ENCODE assay signal across 26 cellular contexts in the genomic region with DNA sequence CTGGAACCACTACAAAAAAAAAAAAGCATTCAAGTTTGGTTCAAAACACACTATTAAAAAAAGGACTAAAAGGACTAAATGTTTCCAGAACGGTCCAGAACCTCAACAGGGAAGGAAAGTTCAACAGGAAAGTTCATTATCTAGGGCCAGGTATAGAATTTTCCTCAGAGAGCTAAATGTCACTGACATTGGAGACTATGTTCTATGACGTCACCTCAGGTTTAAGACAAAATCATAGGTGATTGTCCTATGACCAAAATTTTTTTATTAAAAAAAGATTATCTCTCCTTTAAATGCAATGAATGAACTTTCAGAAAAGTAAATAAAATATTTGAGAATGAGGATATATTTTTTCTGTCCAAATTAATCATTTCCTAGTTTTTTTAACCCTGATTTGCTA.
"Had no signal": no experiment of that assay in that cellular context is flagged by ENCODE, and none has a peak within 500 bp of the region (broad histone marks: within the 10 kb centered on the region; RNA-seq: fewer than 3 reads in every experiment).

No MANE protein-coding gene starts in this region.

- ATAC-seq: effector memory CD8-positive, alpha-beta T cell; esophagus mucosa; gastrocnemius medialis; heart right ventricle; left cardiac atrium; left lung; left ventricle myocardium superior; lower lobe of right lung; mucosa of descending colon had no signal

- H3K27ac ChIP-seq: coronary artery, dorsolateral prefrontal cortex, epithelial cell of prostate, esophagus squamous epithelium, gastrocnemius medialis, heart right ventricle, left lung, lower lobe of right lung had no signal

- H3K4me1 ChIP-seq: esophagus squamous epithelium, gastrocnemius medialis, heart right ventricle, left lung, lower lobe of right lung had no signal

- H3K4me3 ChIP-seq: coronary artery, esophagus squamous epithelium, gastrocnemius medialis, heart right ventricle, left lung, lower lobe of right lung, mucosa of descending colon had no signal

- DNase-seq: dermis blood vessel endothelial cell; dorsolateral prefrontal cortex; effector CD4-positive, alpha-beta T cell; effector memory CD8-positive, alpha-beta T cell; endodermal cell; erythroblast; esophagus squamous epithelium; foreskin fibroblast; foreskin melanocyte; gastrocnemius medialis; glutamatergic neuron; heart right ventricle; hippocampal formation; left cardiac atrium; left lung; left ventricle myocardium superior; lower lobe of right lung; mesenchymal stem cell; mucosa of descending colon had no signal

- H3K36me3 ChIP-seq: esophagus squamous epithelium, gastrocnemius medialis, heart right ventricle, left lung, lower lobe of right lung had no signal

- FAIRE-seq: colon, endometrium, islet of Langerhans, keratinocyte had no signal

- H3K27me3 ChIP-seq: esophagus squamous epithelium, gastrocnemius medialis, left lung had no signal

- H3K9me3 ChIP-seq: esophagus squamous epithelium, gastrocnemius medialis, heart right ventricle, left lung, lower lobe of right lung, mucosa of descending colon had no signal
